Comparison of ENCODE assay signal across 24 cellular contexts in the genomic region with DNA sequence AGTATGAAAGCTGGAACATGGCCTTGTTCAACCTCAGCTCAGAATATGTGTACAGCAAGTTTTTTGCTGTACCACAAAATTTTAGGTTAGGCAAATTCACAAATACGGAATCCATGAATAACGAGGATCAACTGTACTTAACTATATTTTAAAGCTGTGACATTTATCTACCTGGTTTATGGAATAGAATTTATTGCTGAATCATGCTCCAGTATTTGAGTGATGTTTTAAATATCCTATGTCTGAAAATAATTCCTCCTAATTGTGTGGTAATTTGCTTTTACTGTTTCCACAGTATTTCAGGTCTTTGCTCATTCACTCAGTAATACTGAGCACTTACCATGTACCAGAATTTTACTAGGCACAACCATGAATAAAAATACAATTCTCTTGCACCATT.
"Had no signal": no experiment of that assay in that cellular context is flagged by ENCODE, and none has a peak within 500 bp of the region (broad histone marks: within the 10 kb centered on the region; RNA-seq: fewer than 3 reads in every experiment).

No MANE protein-coding gene starts in this region.

- H3K9me3 ChIP-seq: MG63 had no signal

- H3K27me3 ChIP-seq: MG63 had no signal

- H3K27ac Mint-ChIP-seq: activated CD4-positive, alpha-beta memory T cell treated with anti-CD3 and anti-CD28 coated beads for 36 hours had no signal

- H3K4me1 Mint-ChIP-seq: brain had no signal

- DNase-seq: activated CD4-positive, alpha-beta memory T cell treated with anti-CD3 and anti-CD28 coated beads for 36 hours; activated CD4-positive, alpha-beta T cell treated with anti-CD3 and anti-CD28 coated beads, Interleukin-2, amount 10 ng/mL, durations not matched to agents 7 days and 5 days; activated CD4-positive, CD25-positive, alpha-beta regulatory T cell; activated CD8-positive, alpha-beta memory T cell treated with anti-CD3 and anti-CD28 coated beads for 24 hours; activated effector memory CD4-positive, alpha-beta T cell treated with anti-CD3 and anti-CD28 coated beads, Interleukin-2, amount 50 U/mL, for 16 hours; activated naive CD4-positive, alpha-beta T cell treated with Interleukin-2 at 50 U/mL for 16 hours; activated T-cell treated with anti-CD3 and anti-CD28 coated beads, Interleukin-2, amount 50 U/mL, for 4 hours; amygdala; MG63; MV-4-11; NCI-H1092 treated with DMSO at 0.1 percent for 48 hours; NCI-H1417 treated with DMSO at 0.1 percent for 48 hours; NCI-H1694 treated with DMSO at 0.1 percent for 48 hours; NCI-H2029 treated with DMSO at 0.1 percent for 48 hours; NCI-H345; NCI-H510A; NCI-H69; SIG-M5; T-helper 17 cell; T-helper 9 cell had no signal

- FAIRE-seq: astrocyte, colon had no signal

- ATAC-seq: activated T-cell treated with anti-CD3 and anti-CD28 coated beads, Interleukin-2, amount 50 U/mL, for 4 hours; T-helper 17 cell had no signal

- H3K9me3 Mint-ChIP-seq: activated CD4-positive, alpha-beta T cell treated with anti-CD3 and anti-CD28 coated beads, Interleukin-2, amount 10 ng/mL, durations not matched to agents 7 days and 5 days; activated T-cell treated with anti-CD3 and anti-CD28 coated beads, Interleukin-2, amount 50 U/mL, for 4 hours; brain had no signal

- H3K4me3 ChIP-seq: MG63 had no signal

- H3K27me3 Mint-ChIP-seq: activated CD4-positive, alpha-beta memory T cell treated with anti-CD3 and anti-CD28 coated beads for 36 hours; activated CD4-positive, alpha-beta T cell treated with anti-CD3 and anti-CD28 coated beads, Interleukin-2, amount 10 ng/mL, durations not matched to agents 7 days and 5 days; activated naive CD8-positive, alpha-beta T cell; brain; T-helper 17 cell had no signal

- H3K4me3 Mint-ChIP-seq: activated CD4-positive, alpha-beta memory T cell treated with anti-CD3 and anti-CD28 coated beads for 36 hours; activated CD4-positive, alpha-beta T cell treated with anti-CD3 and anti-CD28 coated beads, Interleukin-2, amount 10 ng/mL, durations not matched to agents 7 days and 5 days; activated naive CD8-positive, alpha-beta T cell; activated T-cell treated with anti-CD3 and anti-CD28 coated beads, Interleukin-2, amount 50 U/mL, for 4 hours; brain had no signal
